11 cellular contexts compared by ENCODE assay signal in the genomic region with DNA sequence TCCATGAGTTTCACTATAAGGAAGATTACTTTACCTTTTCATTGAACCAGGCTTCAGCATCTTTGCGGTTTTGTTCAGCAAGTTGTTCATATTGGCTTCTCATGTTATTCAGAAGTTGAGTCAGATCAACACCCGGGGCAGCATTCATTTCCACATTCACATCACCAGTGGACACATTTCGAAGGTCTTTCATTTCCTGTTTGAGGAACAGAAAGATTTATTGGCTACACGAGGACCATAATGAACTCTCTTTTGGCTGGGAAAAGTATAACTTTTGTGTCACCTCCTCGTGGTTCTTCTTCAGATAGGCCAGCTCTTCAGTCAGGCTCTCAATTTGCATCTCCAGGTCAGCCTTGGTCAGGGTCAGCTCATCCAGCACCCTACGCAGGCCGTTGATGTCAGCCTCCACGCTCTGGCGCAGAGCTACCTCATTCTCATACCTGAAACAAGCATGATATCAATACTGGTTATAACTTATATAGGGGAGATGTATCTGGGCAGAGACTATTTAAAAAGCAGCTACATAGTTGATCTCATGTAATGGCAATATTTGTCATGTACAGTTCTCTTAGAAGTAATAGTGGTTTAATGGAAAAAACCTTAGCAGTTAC. TPM values are rescaled to one million over a fixed set of nuclear protein-coding genes. Genes with fewer than 3 reads are reported as not detected.
DNase-seq lines count a peak whose midpoint lies in the region; ATAC-seq, FAIRE-seq and TF ChIP-seq lines count a peak whose summit lies in the region.
"Had no signal": no experiment of that assay in that cellular context is flagged by ENCODE, and none has a peak within 500 bp of the region (broad histone marks: within the 10 kb centered on the region; RNA-seq: fewer than 3 reads in every experiment).

No MANE protein-coding gene starts in this region.

- DNase-seq in MCF 10A (ENCODE audit: unreplicated experiment) (no peak), breast epithelium (ENCODE audit: low spot score in 2 of 2) (no peak), T-cell (no peak), GM12892 (ENCODE audit: insufficient read length) (no peak)
- no peak for DNase-seq in stimulated activated naive B cell treated with anti-CD40 and anti-IgM and Interleukin-4, amounts not matched to agents 10 μg/mL and 1 μg/mL and 100 μg/mL, for 72 hours
- DNase-seq in effector CD8-positive, alpha-beta T cell (lab: John Stamatoyannopoulos, UW) = no peak
- DNase-seq: C1 segment of cervical spinal cord, NCI-H345, ovary had no signal

- TF ChIP-seq CTCF in MCF 10A (IDR thresholded peaks at IDR 0.05; ENCODE audit: unreplicated experiment) (no peak), breast epithelium (IDR thresholded peaks at IDR 0.05) (no peak)

- H3K4me1 ChIP-seq in breast epithelium = no peaks in the 10 kb centered on the region
- no peaks in the 10 kb centered on the region; the same call in 1 of the 2 replicates for H3K4me1 ChIP-seq in iPS-20b (ENCODE audit: insufficient read depth, low read length)

- H3K4me1 Mint-ChIP-seq in MCF 10A (ENCODE audit: insufficient read depth, unreplicated experiment) = peaks cover 24% of the 10 kb centered on the region
- H3K4me1 Mint-ChIP-seq in T-cell = peaks cover 20 to 31% (median 27%) of the 10 kb centered on the region in 3 donors
- H3K4me1 Mint-ChIP-seq in stimulated activated naive B cell treated with anti-CD40 and anti-IgM and Interleukin-4, amounts not matched to agents 10 μg/mL and 1 μg/mL and 100 μg/mL, for 72 hours = peaks cover 12 to 24% of the 10 kb centered on the region in 2 donors

- intact Hi-C loops in MCF 10A (cut with micrococcal nuclease) = no loop called here
- intact Hi-C loops in breast epithelium (cut with DNase I; ENCODE audit: low total_unique reads) = no loop called here

- CTCF ChIA-PET in MCF 10A (lab: Yijun Ruan, JAX) (interaction anchor here (0.6 to 1.1 kb wide), 3 partner anchors 9 to 846 kb away, joined by 3 read pairs; no protein-coding TSS in a partner anchor), T-cell (lab: Charles Lee) (interaction anchor here in 1 of 2 donors (0.9 to 2.2 kb wide), 2 partner anchors 842 to 846 kb away, joined by 4 to 13 read pairs; no protein-coding TSS in a partner anchor)

- H3K36me3 ChIP-seq in breast epithelium = no peaks in the 10 kb centered on the region
- H3K36me3 ChIP-seq in iPS-20b (ENCODE audit: insufficient read depth, low read depth, low read length) = peaks cover 6% of the 10 kb centered on the region; the same call in 1 of the 2 replicates
- H3K36me3 ChIP-seq: ovary had no signal

- no peak for TF ChIP-seq POLR2A in breast epithelium (IDR thresholded peaks at IDR 0.05)
- no peak for TF ChIP-seq POLR2A in GM12892 (IDR thresholded peaks at IDR 0.05; ENCODE audit: low read depth, low read length)

- H3K4me3 ChIP-seq in breast epithelium = peak overlapping the region in 1 of 3 donors; percentile 82
- peak overlapping the region; percentile 82 for H3K4me3 ChIP-seq in iPS-20b (ENCODE audit: low read length)

- peak overlapping the region; percentile 95 for H3K27ac Mint-ChIP-seq in MCF 10A (ENCODE audit: low read depth, unreplicated experiment)
- no peak overlapping the region for H3K27ac Mint-ChIP-seq in T-cell
- no peak overlapping the region for H3K27ac Mint-ChIP-seq in stimulated activated naive B cell treated with anti-CD40 and anti-IgM and Interleukin-4, amounts not matched to agents 10 μg/mL and 1 μg/mL and 100 μg/mL, for 72 hours

- H3K27ac ChIP-seq in breast epithelium (no peak overlapping the region), iPS-20b (ENCODE audit: low read length) (no peak overlapping the region)

- H3K27me3 ChIP-seq in breast epithelium (no peaks in the 10 kb centered on the region), iPS-20b (ENCODE audit: insufficient read depth, low read length) (0 out of 2 replicates have a peak, but pooled peaks cover 18% of the 10 kb centered on the region)
- H3K27me3 ChIP-seq: ovary had no signal

- no TSS peak for BruUV-seq in MCF 10A (replicated peaks; lab: Mats Ljungman, UMichigan)

- FAIRE-seq in GM12892 (lab: Jason Lieb, UNC) = no peak

- H3K27me3 Mint-ChIP-seq in MCF 10A (ENCODE audit: insufficient read depth, unreplicated experiment) (no peaks in the 10 kb centered on the region), T-cell (peaks cover 6 to 10% of the 10 kb centered on the region in 2 donors)
- H3K27me3 Mint-ChIP-seq in stimulated activated naive B cell treated with anti-CD40 and anti-IgM and Interleukin-4, amounts not matched to agents 10 μg/mL and 1 μg/mL and 100 μg/mL, for 72 hours = peaks cover 0 to 7% of the 10 kb centered on the region in 2 donors

- no peak overlapping the region for H3K9ac ChIP-seq in iPS-20b (ENCODE audit: low read depth, low read length)

- POLR2A ChIA-PET in MCF 10A (lab: Yijun Ruan, JAX) (interaction anchor here (0.8 to 6.3 kb wide), 14 partner anchors 9 to 869 kb away, joined by 3 to 235 read pairs (median 8); a partner anchor contains a TSS), T-cell (lab: Charles Lee) (no interaction called here)

- peaks cover 49% of the 10 kb centered on the region for H3K36me3 Mint-ChIP-seq in MCF 10A (ENCODE audit: insufficient read depth, unreplicated experiment)
- H3K36me3 Mint-ChIP-seq in T-cell = peaks cover 38% of the 10 kb centered on the region
- peaks cover 18 to 31% of the 10 kb centered on the region in 2 donors for H3K36me3 Mint-ChIP-seq in stimulated activated naive B cell treated with anti-CD40 and anti-IgM and Interleukin-4, amounts not matched to agents 10 μg/mL and 1 μg/mL and 100 μg/mL, for 72 hours

- H3K9me3 Mint-ChIP-seq in MCF 10A (ENCODE audit: unreplicated experiment) (no peaks in the 10 kb centered on the region), T-cell (peaks cover 0 to 6% (median 0%) of the 10 kb centered on the region in 3 donors)
- peaks cover 0 to 3% of the 10 kb centered on the region in 2 donors for H3K9me3 Mint-ChIP-seq in stimulated activated naive B cell treated with anti-CD40 and anti-IgM and Interleukin-4, amounts not matched to agents 10 μg/mL and 1 μg/mL and 100 μg/mL, for 72 hours

- H3K9me3 ChIP-seq in breast epithelium (no peaks in the 10 kb centered on the region), iPS-20b (ENCODE audit: insufficient read depth, low read depth, low read length) (no peaks in the 10 kb centered on the region)
- H3K9me3 ChIP-seq: ovary had no signal

- no peak for ATAC-seq in T-cell (replicated peaks in 1 of 4)
- ATAC-seq in stimulated activated naive B cell treated with anti-CD40 and anti-IgM and Interleukin-4, amounts not matched to agents 10 μg/mL and 1 μg/mL and 100 μg/mL, for 72 hours (replicated peaks) = no peak
- no peak for ATAC-seq in HG02840 (IDR thresholded peaks at IDR 0.05; ENCODE audit: low FRiP score, unreplicated experiment)

- peak overlapping the region; percentile 83 for H3K4me3 Mint-ChIP-seq in MCF 10A (ENCODE audit: unreplicated experiment)
- peak overlapping the region; percentile 76 to 94 (median 76) for H3K4me3 Mint-ChIP-seq in T-cell
- peak overlapping the region; percentile 7 to 78 for H3K4me3 Mint-ChIP-seq in stimulated activated naive B cell treated with anti-CD40 and anti-IgM and Interleukin-4, amounts not matched to agents 10 μg/mL and 1 μg/mL and 100 μg/mL, for 72 hours

RNA-seq across cellular contexts. Expression of a gene that starts 2.1 kb away (rescaled TPM):
- total RNA-seq in MCF 10A (2022) = 95.5 and 116 TPM in 2 replicates
- 10 to 100 TPM in 1 of 3 donors, 1 to 10 TPM in 2; 6.2 to 14.7 (median 7.6) TPM for total RNA-seq in breast epithelium
- total RNA-seq in T-cell = 10 to 100 TPM; 27.2 to 35.3 (median 31.4) TPM
- 31.5 TPM for polyA plus RNA-seq in GM12892 (2012; ENCODE audit: missing spikeins)

RNA-seq across cellular contexts. Expression of a gene that starts 20.6 kb away (rescaled TPM):
- total RNA-seq in MCF 10A (2022) = not detected in 2 replicates
- total RNA-seq in breast epithelium = not detected
- not detected for total RNA-seq in T-cell
- polyA plus RNA-seq in GM12892 (2012; ENCODE audit: missing spikeins) = not detected
- total RNA-seq: ovary had no signal
- polyA plus RNA-seq: ovary had no signal

RNA-seq across cellular contexts. Expression of a gene that starts 38.0 kb away (rescaled TPM):
- total RNA-seq in MCF 10A (2022) (not detected in 2 replicates), breast epithelium (not detected), T-cell (not detected)
- not detected for polyA plus RNA-seq in GM12892 (2012; ENCODE audit: missing spikeins)
- total RNA-seq: ovary had no signal
- polyA plus RNA-seq: ovary had no signal

RNA-seq across cellular contexts. Expression of a gene that starts 46.7 kb away (rescaled TPM):
- total RNA-seq in MCF 10A (2022) (not detected in 2 replicates), breast epithelium (not detected), T-cell (under 1 TPM in 1 of 5 donors, not detected in 4; 0.10 TPM)
- not detected for polyA plus RNA-seq in GM12892 (2012; ENCODE audit: missing spikeins)
- total RNA-seq: ovary had no signal
- polyA plus RNA-seq: ovary had no signal

RNA-seq across cellular contexts. Expression of a gene that starts 48.3 kb away (rescaled TPM):
- not detected in 2 replicates for total RNA-seq in MCF 10A (2022)
- not detected for total RNA-seq in breast epithelium
- total RNA-seq in T-cell = not detected
- not detected for polyA plus RNA-seq in GM12892 (2012; ENCODE audit: missing spikeins)
- total RNA-seq: ovary had no signal
- polyA plus RNA-seq: ovary had no signal
